Comparison of ENCODE assay signal across 9 cellular contexts in genomic region chr18:44700652-44701051, GRCh38. TPM values are rescaled to one million over a fixed set of nuclear protein-coding genes. Genes with fewer than 3 reads are reported as not detected.
DNase-seq lines count a peak whose midpoint lies in the region; ATAC-seq, FAIRE-seq and TF ChIP-seq lines count a peak whose summit lies in the region.
"Had no signal": no experiment of that assay in that cellular context is flagged by ENCODE, and none has a peak within 500 bp of the region (broad histone marks: within the 10 kb centered on the region; RNA-seq: fewer than 3 reads in every experiment).

No MANE protein-coding gene starts in this region.

- TF ChIP-seq CTCF in fibroblast of the aortic adventitia (IDR thresholded peaks at IDR 0.05; ENCODE audit: insufficient read depth, low read length) (no peak), D721Med (IDR thresholded peaks at IDR 0.05; ENCODE audit: insufficient read depth, missing control alignments) (no peak)

- ATAC-seq in GM18867 (IDR thresholded peaks at IDR 0.05; ENCODE audit: unreplicated experiment): peak; percentile 81
- ATAC-seq in HG03280 (IDR thresholded peaks at IDR 0.05; ENCODE audit: unreplicated experiment): no peak

- FAIRE-seq in D721Med (lab: Jason Lieb, UNC): no peak

- H3K4me3 ChIP-seq in fibroblast of the aortic adventitia (ENCODE audit: low read depth, low read length): no peak overlapping the region

- DNase-seq in NAMALWA (ENCODE audit: low spot score) (peak; percentile 42), fibroblast of the aortic adventitia (ENCODE audit: low read depth) (peak; percentile 47), putamen (ENCODE audit: low spot score) (peak; percentile 44), AG20443 (ENCODE audit: low spot score) (no peak), D721Med (ENCODE audit: insufficient read length, low spot score) (no peak), NCI-H2081 treated with DMSO at 0.1 percent for 48 hours (lab: John Stamatoyannopoulos, UW) (no peak)
- DNase-seq: activated CD4-positive, alpha-beta T cell treated with anti-CD3 and anti-CD28 coated beads for 1 hour had no signal

RNA-seq across cellular contexts. Expression of gene SETBP1, which starts 20.0 kb away (rescaled TPM):
- 10.5 and 15.0 TPM in 2 replicates for total RNA-seq in fibroblast of the aortic adventitia (ENCODE audit: low replicate concordance)

Comparison
In these comparisons a context has a peak if more than half of its experiments do, and no peak if none do; other contexts are left out.
1. DNase-seq: peak in NAMALWA (single experiment), fibroblast of the aortic adventitia (single experiment) and putamen (single experiment); none in AG20443 (single experiment), D721Med (single experiment) and NCI-H2081 treated with DMSO at 0.1 percent for 48 hours (single experiment).